ENCODE assay signal across 25 cellular contexts in genomic region chr10:125773702-125774101, GRCh38. TPM values are rescaled to one million over a fixed set of nuclear protein-coding genes. Genes with fewer than 3 reads are reported as not detected.
"Had no signal": no experiment of that assay in that cellular context is flagged by ENCODE, and none has a peak within 500 bp of the region (broad histone marks: within the 10 kb centered on the region; RNA-seq: fewer than 3 reads in every experiment).

No MANE protein-coding gene starts in this region.

- H3K4me1 ChIP-seq: foreskin keratinocyte, neural progenitor cell, pancreas had no signal

- H3K27ac Mint-ChIP-seq: activated B cell treated with CpG ODN at 0.5 μM for 24 hours; activated CD8-positive, alpha-beta T cell treated with anti-CD3 and anti-CD28 coated beads for 36 hours; activated naive CD8-positive, alpha-beta T cell treated with anti-CD3 and anti-CD28 coated beads for 36 hours; activated T-cell treated with anti-CD3 and anti-CD28 coated beads, Interleukin-2, amount 50 U/mL, for 72 hours; brain; immature natural killer cell; naive B cell; neural progenitor cell; T-helper 2 cell treated with Interferon-gamma antibody and Interleukin-4, amounts not matched to agents 5 μg/mL and 100 μg/mL, for 36 hours had no signal

- H3K4me1 Mint-ChIP-seq: activated B cell treated with CpG ODN at 0.5 μM for 24 hours; activated naive CD8-positive, alpha-beta T cell treated with anti-CD3 and anti-CD28 coated beads for 36 hours; immature natural killer cell; naive B cell had no signal

- H3K4me2 ChIP-seq: neural progenitor cell had no signal

- H3K36me3 ChIP-seq: neural progenitor cell, pancreas, thoracic aorta had no signal

- H3K9ac ChIP-seq: neural progenitor cell had no signal

- H3K27me3 Mint-ChIP-seq: brain had no signal

- H3K4me3 Mint-ChIP-seq: activated B cell treated with CpG ODN at 0.5 μM for 24 hours; activated CD8-positive, alpha-beta T cell treated with anti-CD3 and anti-CD28 coated beads for 36 hours; activated naive CD8-positive, alpha-beta T cell treated with anti-CD3 and anti-CD28 coated beads for 36 hours; activated T-cell treated with anti-CD3 and anti-CD28 coated beads, Interleukin-2, amount 50 U/mL, for 72 hours; brain; immature natural killer cell; naive B cell; neural progenitor cell; T-helper 2 cell treated with Interferon-gamma antibody and Interleukin-4, amounts not matched to agents 5 μg/mL and 100 μg/mL, for 36 hours had no signal

- H3K9me3 ChIP-seq: pancreas, stomach, thoracic aorta had no signal

- H2AFZ ChIP-seq: neural progenitor cell had no signal

- DNase-seq: activated B cell treated with CpG ODN at 0.5 μM for 24 hours; activated CD4-positive, alpha-beta T cell treated with anti-CD3 and anti-CD28 coated beads for 48 hours; activated CD8-positive, alpha-beta memory T cell treated with anti-CD3 and anti-CD28 coated beads, Interleukin-2, amount 50 U/mL, for 4 hours; activated CD8-positive, alpha-beta T cell treated with anti-CD3 and anti-CD28 coated beads for 36 hours; activated gamma-delta T cell treated with Interleukin-2 at 50 U/mL for 16 hours; activated naive CD8-positive, alpha-beta T cell treated with anti-CD3 and anti-CD28 coated beads for 36 hours; activated T-cell treated with anti-CD3 and anti-CD28 coated beads, Interleukin-2, amount 50 U/mL, for 72 hours; cortex of kidney; effector CD8-positive, alpha-beta T cell; foreskin keratinocyte; glutamatergic neuron; immature natural killer cell; naive B cell; small intestine; stimulated activated CD4-positive, alpha-beta T cell treated with anti-CD3 and anti-CD28 coated beads, Interleukin-4, amount 100 ng/mL, for 4 hours; stimulated activated CD8-positive, alpha-beta memory T cell treated with anti-CD3 and anti-CD28 coated beads, Interleukin-4, amount 100 ng/mL, for 48 hours; stomach; SW 1271 had no signal

- ATAC-seq: activated CD8-positive, alpha-beta T cell treated with anti-CD3 and anti-CD28 coated beads for 36 hours; activated T-cell treated with anti-CD3 and anti-CD28 coated beads, Interleukin-2, amount 50 U/mL, for 72 hours; foreskin keratinocyte had no signal

- H3K4me3 ChIP-seq: lung, neural progenitor cell, pancreas, thoracic aorta had no signal

- H3K36me3 Mint-ChIP-seq: activated naive CD8-positive, alpha-beta T cell treated with anti-CD3 and anti-CD28 coated beads for 36 hours; neural progenitor cell had no signal

- H3K9me3 Mint-ChIP-seq: activated B cell treated with CpG ODN at 0.5 μM for 24 hours; activated CD8-positive, alpha-beta T cell treated with anti-CD3 and anti-CD28 coated beads for 36 hours; activated naive CD8-positive, alpha-beta T cell treated with anti-CD3 and anti-CD28 coated beads for 36 hours; activated T-cell treated with anti-CD3 and anti-CD28 coated beads, Interleukin-2, amount 50 U/mL, for 72 hours; neural progenitor cell; T-helper 2 cell treated with Interferon-gamma antibody and Interleukin-4, amounts not matched to agents 5 μg/mL and 100 μg/mL, for 36 hours had no signal

- H3K27me3 ChIP-seq: neural progenitor cell, pancreas had no signal

- H3K27ac ChIP-seq: foreskin keratinocyte, neural progenitor cell, pancreas, stomach, thoracic aorta had no signal

- FAIRE-seq: pancreas, small intestine had no signal

RNA-seq across cellular contexts. Expression of gene MMP21, which starts 1.9 kb away (rescaled TPM):
- total RNA-seq: activated CD8-positive, alpha-beta T cell treated with anti-CD3 and anti-CD28 coated beads for 36 hours; activated naive CD8-positive, alpha-beta T cell treated with anti-CD3 and anti-CD28 coated beads for 36 hours; activated T-cell treated with anti-CD3 and anti-CD28 coated beads, Interleukin-2, amount 50 U/mL, for 72 hours; foreskin keratinocyte; thoracic aorta had no signal
- polyA plus RNA-seq: foreskin keratinocyte, immature natural killer cell, stomach, urinary bladder had no signal
